25 cellular contexts compared by ENCODE assay signal in the genomic region with DNA sequence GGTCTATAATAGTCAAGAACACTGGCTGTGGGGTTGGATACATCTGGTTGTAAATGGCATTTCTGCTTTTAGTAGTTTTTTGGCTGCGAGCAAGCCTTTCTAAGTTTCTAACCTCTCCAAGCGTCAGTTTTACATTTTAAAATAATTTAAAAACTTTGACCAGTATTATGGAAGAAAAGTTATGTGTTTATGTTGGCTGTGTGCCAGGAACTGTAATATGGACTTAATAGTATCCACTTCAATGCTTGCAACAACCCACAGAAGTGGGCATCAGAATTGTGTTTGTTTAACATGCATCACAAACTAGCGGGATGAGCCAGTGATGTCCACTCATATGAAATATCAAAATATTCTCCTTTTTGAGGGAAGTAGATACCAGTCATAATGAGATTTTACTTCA.
"Had no signal": no experiment of that assay in that cellular context is flagged by ENCODE, and none has a peak within 500 bp of the region (broad histone marks: within the 10 kb centered on the region; RNA-seq: fewer than 3 reads in every experiment).

No MANE protein-coding gene starts in this region.

- H3K36me3 ChIP-seq: neutrophil, ovary, right lobe of liver, sigmoid colon, stomach, thoracic aorta, thyroid gland, tibial nerve, upper lobe of left lung, vagina had no signal

- H3K4me3 ChIP-seq: ovary, psoas muscle, right lobe of liver, sigmoid colon, stomach, thoracic aorta, thyroid gland, tibial nerve, upper lobe of left lung, vagina had no signal

- H3K27ac ChIP-seq: neutrophil, ovary, parathyroid adenoma, psoas muscle, right lobe of liver, sigmoid colon, stomach, thoracic aorta, thyroid gland, tibial nerve, upper lobe of left lung, vagina had no signal

- H3K9me3 ChIP-seq: neutrophil, ovary, psoas muscle, right lobe of liver, sigmoid colon, stomach, thoracic aorta, thyroid gland, tibial nerve, upper lobe of left lung, vagina had no signal

- DNase-seq: naive thymus-derived CD8-positive, alpha-beta T cell; nephron progenitor cell; occipital lobe; ovary; posterior cingulate gyrus; psoas muscle; right cardiac atrium; right lobe of liver; sigmoid colon; small intestine; stimulated activated CD4-positive, alpha-beta T cell treated with anti-CD3 and anti-CD28 coated beads, Interleukin-15, amount 100 ng/mL, for 24 hours; stimulated activated CD4-positive, alpha-beta T cell treated with anti-CD3 and anti-CD28 coated beads, Interleukin-2, amount 100 ng/mL, for 24 hours; stimulated activated CD4-positive, alpha-beta T cell treated with anti-CD3 and anti-CD28 coated beads, Interleukin-2, amount 100 ng/mL, for 48 hours; stimulated activated CD4-positive, alpha-beta T cell treated with anti-CD3 and anti-CD28 coated beads, Interleukin-4, amount 100 ng/mL, for 24 hours; stimulated activated naive B cell treated with anti-CD40 and anti-IgM and Interleukin-4, amounts not matched to agents 10 μg/mL and 1 μg/mL and 100 μg/mL, for 72 hours; stimulated activated naive CD4-positive, alpha-beta T cell treated with Interleukin-2 at 50 U/mL for 16 hours; stomach; thyroid gland; trophoblast cell; upper lobe of left lung had no signal

- H3K27me3 ChIP-seq: neutrophil, ovary, right lobe of liver, sigmoid colon, stomach, thyroid gland, tibial nerve, upper lobe of left lung, vagina had no signal

- H3K4me1 ChIP-seq: parathyroid adenoma, psoas muscle, right lobe of liver, sigmoid colon, stomach, thyroid gland, tibial nerve, upper lobe of left lung, vagina had no signal
